1 cellular context compared by ENCODE assay signal in the genomic region with DNA sequence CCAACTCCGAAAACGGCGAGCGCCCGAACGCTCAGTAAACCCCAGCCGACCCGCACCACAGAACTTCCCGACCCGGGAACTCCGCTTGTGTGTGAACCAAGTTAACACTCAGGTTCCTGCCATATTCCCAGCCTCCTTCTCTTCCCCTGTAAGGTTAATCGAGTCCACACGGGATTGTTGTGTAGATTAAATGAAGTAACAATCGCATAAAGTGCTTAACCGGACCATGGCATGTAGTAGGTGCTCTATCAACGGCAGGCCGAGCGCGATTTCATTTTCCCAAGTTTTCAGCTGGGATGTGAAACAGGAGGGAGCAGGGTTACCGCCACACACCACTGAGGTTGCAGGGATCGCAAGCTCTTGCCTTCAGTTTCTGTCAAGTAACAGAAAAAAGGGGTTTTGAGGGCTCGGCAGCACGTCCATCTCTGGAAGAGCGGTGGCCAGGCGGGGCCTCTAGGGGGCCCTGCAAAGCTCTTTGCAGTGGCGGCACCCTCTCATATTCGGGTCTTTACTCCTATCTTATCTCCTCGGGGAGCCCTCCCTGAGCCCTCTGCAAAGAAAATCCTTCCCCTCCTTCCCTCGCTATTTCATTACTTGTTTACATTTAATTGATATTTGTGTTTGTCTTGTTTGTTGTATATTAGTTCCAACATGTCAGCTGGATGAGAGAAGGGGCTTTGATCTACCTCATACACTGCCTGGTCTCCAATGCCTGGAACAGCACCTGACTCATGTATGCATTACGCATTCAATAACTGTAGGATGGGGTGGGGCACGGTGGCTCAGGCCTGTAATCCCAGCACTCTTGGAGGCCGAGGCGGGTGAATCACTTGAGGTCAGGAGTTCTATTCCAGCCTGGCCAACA.
TF ChIP-seq lines count a peak whose summit lies in the region.

No MANE protein-coding gene starts in this region.

TF ChIP-seq in IMR-90, 13 proteins besides CTCF, POLR2A, EP300 and RAD21 (continued from another document):
- TF ChIP-seq, protein P1, sequence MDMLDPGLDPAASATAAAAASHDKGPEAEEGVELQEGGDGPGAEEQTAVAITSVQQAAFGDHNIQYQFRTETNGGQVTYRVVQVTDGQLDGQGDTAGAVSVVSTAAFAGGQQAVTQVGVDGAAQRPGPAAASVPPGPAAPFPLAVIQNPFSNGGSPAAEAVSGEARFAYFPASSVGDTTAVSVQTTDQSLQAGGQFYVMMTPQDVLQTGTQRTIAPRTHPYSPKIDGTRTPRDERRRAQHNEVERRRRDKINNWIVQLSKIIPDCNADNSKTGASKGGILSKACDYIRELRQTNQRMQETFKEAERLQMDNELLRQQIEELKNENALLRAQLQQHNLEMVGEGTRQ (IDR thresholded peaks at IDR 0.05; ENCODE audit: low read depth, low read length), result no peak
- TF ChIP-seq SMC3 (IDR thresholded peaks at IDR 0.05; ENCODE audit: low read depth, low read length) (no peak), MAZ (IDR thresholded peaks at IDR 0.05; ENCODE audit: borderline replicate concordance, low read depth, low read length) (no peak), BHLHE40 (IDR thresholded peaks at IDR 0.05; ENCODE audit: low read depth, low read length) (no peak), CHD1 (IDR thresholded peaks at IDR 0.05; ENCODE audit: low read depth, low read length) (no peak)
TF ChIP-seq in IMR-90: peak in this region for 0.
